ENCODE assay signal across 17 cellular contexts in the genomic region with DNA sequence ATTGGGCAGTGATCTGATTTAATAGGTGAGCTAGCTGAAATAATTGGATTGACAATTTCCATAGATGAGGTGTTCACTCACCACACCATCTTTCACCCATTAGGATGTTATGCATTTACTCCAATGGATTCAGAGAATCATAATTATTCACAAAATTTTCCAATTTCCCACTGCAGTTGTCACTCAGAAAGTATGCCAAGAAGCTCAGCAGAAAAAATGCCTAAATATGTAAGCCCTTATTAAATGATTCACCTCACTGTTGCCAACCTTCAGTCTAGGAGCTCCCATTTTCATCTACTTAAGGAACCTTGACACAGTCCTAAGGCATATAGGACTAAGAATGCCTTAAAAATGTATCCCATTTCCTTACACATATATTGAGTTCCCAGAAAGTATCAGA.
"Had no signal": no experiment of that assay in that cellular context is flagged by ENCODE, and none has a peak within 500 bp of the region (broad histone marks: within the 10 kb centered on the region; RNA-seq: fewer than 3 reads in every experiment).

No MANE protein-coding gene starts in this region.

- H3K27me3 ChIP-seq: right lobe of liver, tibial nerve had no signal

- H3K27me3 Mint-ChIP-seq: activated CD4-positive, alpha-beta T cell treated with anti-CD3 and anti-CD28 coated beads for 36 hours; activated CD8-positive, alpha-beta T cell treated with anti-CD3 and anti-CD28 coated beads for 36 hours; activated naive CD8-positive, alpha-beta T cell treated with anti-CD3 and anti-CD28 coated beads, Interleukin-2, amount 50 U/mL, for 24 hours; naive thymus-derived CD4-positive, alpha-beta T cell; stimulated activated naive B cell treated with anti-CD40 and anti-IgM and Interleukin-4, amounts not matched to agents 10 μg/mL and 1 μg/mL and 100 μg/mL, for 72 hours had no signal

- H3K36me3 Mint-ChIP-seq: stimulated activated naive B cell treated with anti-CD40 and anti-IgM and Interleukin-4, amounts not matched to agents 10 μg/mL and 1 μg/mL and 100 μg/mL, for 72 hours had no signal

- H3K36me3 ChIP-seq: lower lobe of right lung, prostate gland, right lobe of liver, tibial nerve had no signal

- DNase-seq: activated CD8-positive, alpha-beta memory T cell treated with anti-CD3 and anti-CD28 coated beads, Interleukin-2, amount 50 U/mL, for 4 hours; activated CD8-positive, alpha-beta T cell treated with anti-CD3 and anti-CD28 coated beads for 36 hours; activated naive CD4-positive, alpha-beta T cell; activated naive CD8-positive, alpha-beta T cell treated with anti-CD3 and anti-CD28 coated beads, Interleukin-2, amount 50 U/mL, for 24 hours; central memory CD4-positive, alpha-beta T cell; effector memory CD4-positive, alpha-beta T cell; lower lobe of right lung; midbrain; naive thymus-derived CD4-positive, alpha-beta T cell; right lobe of liver; stimulated activated CD4-positive, alpha-beta T cell treated with anti-CD3 and anti-CD28 coated beads, Interleukin-2, amount 100 ng/mL, for 24 hours; stimulated activated naive B cell treated with anti-CD40 and anti-IgM and Interleukin-4, amounts not matched to agents 10 μg/mL and 1 μg/mL and 100 μg/mL, for 72 hours; T-helper 9 cell had no signal

- H3K4me3 ChIP-seq: lower lobe of right lung, prostate gland, right lobe of liver, tibial nerve had no signal

- H3K9me3 ChIP-seq: lower lobe of right lung, prostate gland, right lobe of liver, tibial nerve had no signal

- H3K4me3 Mint-ChIP-seq: activated CD4-positive, alpha-beta T cell treated with anti-CD3 and anti-CD28 coated beads for 36 hours; activated CD8-positive, alpha-beta T cell treated with anti-CD3 and anti-CD28 coated beads for 36 hours; activated naive CD8-positive, alpha-beta T cell treated with anti-CD3 and anti-CD28 coated beads, Interleukin-2, amount 50 U/mL, for 24 hours; stimulated activated naive B cell treated with anti-CD40 and anti-IgM and Interleukin-4, amounts not matched to agents 10 μg/mL and 1 μg/mL and 100 μg/mL, for 72 hours had no signal

- H3K9me3 Mint-ChIP-seq: activated CD8-positive, alpha-beta T cell treated with anti-CD3 and anti-CD28 coated beads for 36 hours; activated naive CD8-positive, alpha-beta T cell treated with anti-CD3 and anti-CD28 coated beads, Interleukin-2, amount 50 U/mL, for 24 hours; naive thymus-derived CD4-positive, alpha-beta T cell; stimulated activated naive B cell treated with anti-CD40 and anti-IgM and Interleukin-4, amounts not matched to agents 10 μg/mL and 1 μg/mL and 100 μg/mL, for 72 hours had no signal

- H3K4me1 ChIP-seq: lower lobe of right lung, prostate gland, right lobe of liver, tibial nerve had no signal

- H3K27ac Mint-ChIP-seq: activated CD4-positive, alpha-beta T cell treated with anti-CD3 and anti-CD28 coated beads for 36 hours; activated CD8-positive, alpha-beta T cell treated with anti-CD3 and anti-CD28 coated beads for 36 hours; stimulated activated naive B cell treated with anti-CD40 and anti-IgM and Interleukin-4, amounts not matched to agents 10 μg/mL and 1 μg/mL and 100 μg/mL, for 72 hours had no signal

- H3K27ac ChIP-seq: lower lobe of right lung, prostate gland, right lobe of liver, tibial nerve, VCaP had no signal
